ENCODE assay signal across 15 cellular contexts in genomic region chr1:112723511-112723839, GRCh38. TPM values are rescaled to one million over a fixed set of nuclear protein-coding genes. Genes with fewer than 3 reads are reported as not detected.
DNase-seq lines count a peak whose midpoint lies in the region; ATAC-seq and TF ChIP-seq lines count a peak whose summit lies in the region.
"Had no signal": no experiment of that assay in that cellular context is flagged by ENCODE, and none has a peak within 500 bp of the region (broad histone marks: within the 10 kb centered on the region; RNA-seq: fewer than 3 reads in every experiment).

No MANE protein-coding gene starts in this region.

- no peaks in the 10 kb centered on the region for H3K36me3 ChIP-seq in sigmoid colon
- H3K36me3 ChIP-seq: SJSA1 had no signal

- H3K27ac Mint-ChIP-seq in natural killer cell treated with Interleukin-12 subunit alpha and Interleukin-12 subunit beta and Interleukin-15 and Interleukin-18, amount 100 ng/mL, for 72 hours = no peak overlapping the region
- H3K27ac Mint-ChIP-seq in natural killer cell = no peak overlapping the region
- H3K27ac Mint-ChIP-seq in dendritic cell treated with granulocyte-macrophage colony-stimulating factor and Interleukin-4, amounts not matched to agents 40 ng/mL and 50 ng/mL, for 4 days = peak overlapping the region; percentile 2
- peak overlapping the region; percentile 78 to 85 (median 81) for H3K27ac Mint-ChIP-seq in nephron
- H3K27ac Mint-ChIP-seq: T-helper 2 cell treated with Interferon-gamma antibody and Interleukin-4, amounts not matched to agents 5 μg/mL and 100 μg/mL, for 36 hours had no signal

- peaks cover 0 to 6% (median 0%) of the 10 kb centered on the region in 3 donors for H3K27me3 ChIP-seq in sigmoid colon
- H3K27me3 ChIP-seq: SJSA1 had no signal

- H3K4me1 ChIP-seq in sigmoid colon = peaks cover 0 to 17% (median 16%) of the 10 kb centered on the region in 4 donors

- TF ChIP-seq EP300 in sigmoid colon (IDR thresholded peaks at IDR 0.05) = no peak

- H3K27me3 Mint-ChIP-seq in natural killer cell treated with Interleukin-12 subunit alpha and Interleukin-12 subunit beta and Interleukin-15 and Interleukin-18, amount 100 ng/mL, for 72 hours = peaks cover 8 to 14% of the 10 kb centered on the region in 2 donors
- H3K27me3 Mint-ChIP-seq in natural killer cell (ENCODE audit: low read depth in 2 of 2) = peaks cover 0 to 19% of the 10 kb centered on the region in 2 donors
- peaks cover 18% of the 10 kb centered on the region for H3K27me3 Mint-ChIP-seq in dendritic cell treated with granulocyte-macrophage colony-stimulating factor and Interleukin-4, amounts not matched to agents 40 ng/mL and 50 ng/mL, for 4 days
- peaks cover 21% of the 10 kb centered on the region for H3K27me3 Mint-ChIP-seq in nephron (ENCODE audit: low read depth)

- H3K9me3 ChIP-seq in sigmoid colon = no peaks in the 10 kb centered on the region
- H3K9me3 ChIP-seq: SJSA1 had no signal

- H3K9me3 Mint-ChIP-seq in natural killer cell treated with Interleukin-12 subunit alpha and Interleukin-12 subunit beta and Interleukin-15 and Interleukin-18, amount 100 ng/mL, for 72 hours = no peaks in the 10 kb centered on the region
- H3K9me3 Mint-ChIP-seq in natural killer cell (no peaks in the 10 kb centered on the region), nephron (no peaks in the 10 kb centered on the region)
- no peaks in the 10 kb centered on the region for H3K9me3 Mint-ChIP-seq in dendritic cell treated with granulocyte-macrophage colony-stimulating factor and Interleukin-4, amounts not matched to agents 40 ng/mL and 50 ng/mL, for 4 days
- H3K9me3 Mint-ChIP-seq: central memory CD8-positive, alpha-beta T cell; T-helper 2 cell treated with Interferon-gamma antibody and Interleukin-4, amounts not matched to agents 5 μg/mL and 100 μg/mL, for 36 hours had no signal

- no peak overlapping the region for H3K4me3 Mint-ChIP-seq in natural killer cell treated with Interleukin-12 subunit alpha and Interleukin-12 subunit beta and Interleukin-15 and Interleukin-18, amount 100 ng/mL, for 72 hours
- H3K4me3 Mint-ChIP-seq in natural killer cell = no peak overlapping the region
- H3K4me3 Mint-ChIP-seq in dendritic cell treated with granulocyte-macrophage colony-stimulating factor and Interleukin-4, amounts not matched to agents 40 ng/mL and 50 ng/mL, for 4 days = peak overlapping the region; percentile 4
- peak overlapping the region; percentile 14 to 57 (median 37) for H3K4me3 Mint-ChIP-seq in nephron
- H3K4me3 Mint-ChIP-seq: central memory CD8-positive, alpha-beta T cell; T-helper 2 cell treated with Interferon-gamma antibody and Interleukin-4, amounts not matched to agents 5 μg/mL and 100 μg/mL, for 36 hours had no signal

- WGBS in sigmoid colon, 2 donors = 82 to 88% methylated on average over 8 of the region's 8 CpGs

- H3K4me1 Mint-ChIP-seq in natural killer cell treated with Interleukin-12 subunit alpha and Interleukin-12 subunit beta and Interleukin-15 and Interleukin-18, amount 100 ng/mL, for 72 hours (ENCODE audit: low read depth in 2 of 2) = peaks cover 5 to 8% of the 10 kb centered on the region in 2 donors
- peaks cover 6 to 14% of the 10 kb centered on the region in 2 donors for H3K4me1 Mint-ChIP-seq in natural killer cell
- peaks cover 52% of the 10 kb centered on the region for H3K4me1 Mint-ChIP-seq in dendritic cell treated with granulocyte-macrophage colony-stimulating factor and Interleukin-4, amounts not matched to agents 40 ng/mL and 50 ng/mL, for 4 days (ENCODE audit: low read depth)
- peaks cover 28% of the 10 kb centered on the region for H3K4me1 Mint-ChIP-seq in nephron

- H3K4me3 ChIP-seq in sigmoid colon = no peak overlapping the region
- H3K4me3 ChIP-seq: SJSA1 had no signal

- no peak overlapping the region for H3K27ac ChIP-seq in sigmoid colon
- H3K27ac ChIP-seq: SJSA1 had no signal

- ATAC-seq in natural killer cell treated with Interleukin-12 subunit alpha and Interleukin-12 subunit beta and Interleukin-15 and Interleukin-18, amount 100 ng/mL, for 72 hours = no peak
- no peak for ATAC-seq in natural killer cell
- no peak for ATAC-seq in GM21423 (IDR thresholded peaks at IDR 0.05; ENCODE audit: unreplicated experiment)
- ATAC-seq in GM18868 (IDR thresholded peaks at IDR 0.05; ENCODE audit: unreplicated experiment) = no peak

- peak; percentile 16 for DNase-seq in natural killer cell treated with Interleukin-12 subunit alpha and Interleukin-12 subunit beta and Interleukin-15 and Interleukin-18, amount 100 ng/mL, for 72 hours (ENCODE audit: low spot score)
- DNase-seq in natural killer cell (no peak), sigmoid colon (no peak), NCI-H748 treated with DMSO at 0.1 percent for 48 hours (lab: John Stamatoyannopoulos, UW) (no peak)
- DNase-seq: effector memory CD4-positive, alpha-beta T cell; HCEC 1CT; left ventricle myocardium superior; NCI-H1694 treated with DMSO at 0.1 percent for 48 hours had no signal

- TF ChIP-seq CTCF in natural killer cell (IDR thresholded peaks at IDR 0.05) (no peak), nephron (IDR thresholded peaks at IDR 0.05; ENCODE audit: unreplicated experiment in 3 of 3) (no peak), sigmoid colon (IDR thresholded peaks at IDR 0.05) (no peak)

- H3K36me3 Mint-ChIP-seq in natural killer cell treated with Interleukin-12 subunit alpha and Interleukin-12 subunit beta and Interleukin-15 and Interleukin-18, amount 100 ng/mL, for 72 hours = no peaks in the 10 kb centered on the region
- H3K36me3 Mint-ChIP-seq in natural killer cell (no peaks in the 10 kb centered on the region), nephron (ENCODE audit: low read depth) (no peaks in the 10 kb centered on the region)
- H3K36me3 Mint-ChIP-seq in dendritic cell treated with granulocyte-macrophage colony-stimulating factor and Interleukin-4, amounts not matched to agents 40 ng/mL and 50 ng/mL, for 4 days (ENCODE audit: low read depth) = no peaks in the 10 kb centered on the region

- TF ChIP-seq POLR2A in sigmoid colon (IDR thresholded peaks at IDR 0.05) = no peak

- intact Hi-C loops in natural killer cell (cut with micrococcal nuclease) = no loop called here
- intact Hi-C loops in dendritic cell treated with granulocyte-macrophage colony-stimulating factor and Interleukin-4, amounts not matched to agents 40 ng/mL and 50 ng/mL, for 4 days (cut with micrococcal nuclease) = no loop called here
- intact Hi-C loops in sigmoid colon (cut with DNase I) = no loop called here

RNA-seq across cellular contexts. Expression of gene PPM1J, which starts 8.3 kb away (rescaled TPM):
- total RNA-seq in natural killer cell treated with Interleukin-12 subunit alpha and Interleukin-12 subunit beta and Interleukin-15 and Interleukin-18, amount 100 ng/mL, for 72 hours = not detected
- total RNA-seq in natural killer cell (under 1 TPM in 1 of 3 donors, not detected in 2; 0.26 TPM), sigmoid colon (1 to 10 TPM in 3 of 4 donors, under 1 TPM in 1; 0.36 to 1.6 (median 1.4) TPM)
- 1 to 10 TPM in 1 of 3 donors, under 1 TPM in 2; 0.60 to 2.5 (median 0.92) TPM for polyA plus RNA-seq in sigmoid colon
- total RNA-seq: SJSA1 had no signal

RNA-seq across cellular contexts. Expression of gene RHOC, which starts 16.5 kb away (rescaled TPM):
- total RNA-seq in natural killer cell treated with Interleukin-12 subunit alpha and Interleukin-12 subunit beta and Interleukin-15 and Interleukin-18, amount 100 ng/mL, for 72 hours = 100 to 1,000 TPM in 1 of 2 donors, 10 to 100 TPM in 1; 77.2 to 132 TPM
- total RNA-seq in natural killer cell (100 to 1,000 TPM; 161 to 199 (median 195) TPM), sigmoid colon (100 to 1,000 TPM; 181 to 244 (median 192) TPM)
- 1,000 to 10,000 TPM in 1 of 3 donors, 100 to 1,000 TPM in 2; 443 to 1,259 (median 789) TPM for polyA plus RNA-seq in sigmoid colon

RNA-seq across cellular contexts. Expression of gene MOV10, which starts 49.0 kb away (rescaled TPM):
- 10 to 100 TPM; 71.0 to 78.0 TPM for total RNA-seq in natural killer cell treated with Interleukin-12 subunit alpha and Interleukin-12 subunit beta and Interleukin-15 and Interleukin-18, amount 100 ng/mL, for 72 hours
- total RNA-seq in natural killer cell = 100 to 1,000 TPM in 2 of 3 donors, 10 to 100 TPM in 1; 87.9 to 124 (median 119) TPM
- 10 to 100 TPM; 16.5 to 43.8 (median 22.3) TPM for total RNA-seq in sigmoid colon
- polyA plus RNA-seq in sigmoid colon = 10 to 100 TPM; 28.8 to 60.1 (median 34.2) TPM

Comparison
In these comparisons a context has a peak if more than half of its experiments do, and no peak if none do; other contexts are left out.
1. H3K27ac Mint-ChIP-seq: peak in dendritic cell treated with granulocyte-macrophage colony-stimulating factor and Interleukin-4, amounts not matched to agents 40 ng/mL and 50 ng/mL, for 4 days (single experiment) and nephron (3 of 3); none in natural killer cell treated with Interleukin-12 subunit alpha and Interleukin-12 subunit beta and Interleukin-15 and Interleukin-18, amount 100 ng/mL, for 72 hours (0 of 2) and natural killer cell (0 of 2).
2. H3K4me3 Mint-ChIP-seq: peak in dendritic cell treated with granulocyte-macrophage colony-stimulating factor and Interleukin-4, amounts not matched to agents 40 ng/mL and 50 ng/mL, for 4 days (single experiment) and nephron (3 of 3); none in natural killer cell treated with Interleukin-12 subunit alpha and Interleukin-12 subunit beta and Interleukin-15 and Interleukin-18, amount 100 ng/mL, for 72 hours (single experiment) and natural killer cell (single experiment).